In the genomic region with DNA sequence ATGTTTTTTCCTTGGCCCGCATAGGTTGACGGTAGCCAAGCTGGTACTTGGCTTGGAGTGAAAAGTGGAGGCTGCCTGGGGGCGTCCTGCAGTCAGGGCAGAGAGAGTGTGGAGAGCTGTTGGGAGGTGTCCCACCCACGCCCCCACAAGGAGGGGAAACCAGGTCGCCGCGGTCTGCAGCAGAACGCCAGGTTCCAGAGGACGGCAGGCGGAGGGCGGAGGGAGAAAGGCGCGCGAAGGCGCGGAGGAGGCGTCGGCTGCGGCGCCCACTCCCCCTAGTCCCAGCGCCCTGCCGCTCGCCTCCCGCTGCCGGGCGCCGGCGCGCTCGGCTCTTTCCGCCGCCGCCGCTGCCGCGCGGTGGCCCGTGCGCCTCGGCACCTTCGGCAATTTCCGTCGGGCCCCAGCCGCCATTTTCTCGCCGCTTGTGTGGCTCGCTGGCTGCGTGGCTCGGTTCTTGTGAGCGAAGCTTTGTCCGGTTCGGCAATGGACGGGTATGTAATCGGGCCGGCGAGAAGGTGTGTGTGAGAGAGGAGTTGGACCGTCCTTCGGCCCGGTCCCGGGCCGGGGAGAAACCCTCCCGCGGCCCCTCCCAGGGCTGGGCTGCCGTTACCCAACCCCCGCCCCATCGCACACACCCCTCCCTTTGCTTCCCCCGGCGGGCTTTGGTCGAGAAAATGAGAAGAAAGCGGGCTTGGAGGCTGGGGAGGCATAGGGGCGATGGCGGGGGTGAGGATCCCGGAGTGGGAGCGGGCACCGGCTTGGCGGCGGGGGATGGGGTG, we compare ENCODE assay signal across 1 cellular context.
A peak's percentile ranks its signal among the peaks of the same experiment; 100 is the strongest.
TF ChIP-seq lines count a peak whose summit lies in the region.

TSS of gene PTBP2 (plus strand) at position 403 of the 779 bp plus-strand sequence. CDS start at position 484, 81 bp downstream.

TF ChIP-seq in K562, 482 proteins besides CTCF, POLR2A, EP300 and RAD21 (continued from another document and continues in another):
- no peak for TF ChIP-seq SAFB (IDR thresholded peaks at IDR 0.05; ENCODE audit: borderline replicate concordance, low read depth, low read length)
- no peak for TF ChIP-seq SPI1 (IDR thresholded peaks at IDR 0.05; ENCODE audit: borderline replicate concordance, low read depth, low read length)
- TF ChIP-seq CREB3L1 (IDR thresholded peaks at IDR 0.05; ENCODE audit: borderline replicate concordance, low read depth): no peak; the same call in 1 of the 2 replicates
- no peak for TF ChIP-seq MAFG (tag; conservative IDR thresholded peaks at IDR 0.05)
- TF ChIP-seq ZNF408 (CRISPR knock-in tag; IDR thresholded peaks at IDR 0.05; ENCODE audit: low read depth): no peak
- peak; percentile 67 for TF ChIP-seq POLR2AphosphoS5 (IDR thresholded peaks at IDR 0.05; ENCODE audit: control insufficient read depth, insufficient read depth, low read depth, low read length)
- no peak for TF ChIP-seq NFATC3 (IDR thresholded peaks at IDR 0.05)
- no peak for TF ChIP-seq RBM14 (IDR thresholded peaks at IDR 0.05; ENCODE audit: borderline replicate concordance, insufficient read depth, low read depth, low read length)
- TF ChIP-seq RREB1 (CRISPR knock-in tag; IDR thresholded peaks at IDR 0.05): no peak
- TF ChIP-seq, protein P1, sequence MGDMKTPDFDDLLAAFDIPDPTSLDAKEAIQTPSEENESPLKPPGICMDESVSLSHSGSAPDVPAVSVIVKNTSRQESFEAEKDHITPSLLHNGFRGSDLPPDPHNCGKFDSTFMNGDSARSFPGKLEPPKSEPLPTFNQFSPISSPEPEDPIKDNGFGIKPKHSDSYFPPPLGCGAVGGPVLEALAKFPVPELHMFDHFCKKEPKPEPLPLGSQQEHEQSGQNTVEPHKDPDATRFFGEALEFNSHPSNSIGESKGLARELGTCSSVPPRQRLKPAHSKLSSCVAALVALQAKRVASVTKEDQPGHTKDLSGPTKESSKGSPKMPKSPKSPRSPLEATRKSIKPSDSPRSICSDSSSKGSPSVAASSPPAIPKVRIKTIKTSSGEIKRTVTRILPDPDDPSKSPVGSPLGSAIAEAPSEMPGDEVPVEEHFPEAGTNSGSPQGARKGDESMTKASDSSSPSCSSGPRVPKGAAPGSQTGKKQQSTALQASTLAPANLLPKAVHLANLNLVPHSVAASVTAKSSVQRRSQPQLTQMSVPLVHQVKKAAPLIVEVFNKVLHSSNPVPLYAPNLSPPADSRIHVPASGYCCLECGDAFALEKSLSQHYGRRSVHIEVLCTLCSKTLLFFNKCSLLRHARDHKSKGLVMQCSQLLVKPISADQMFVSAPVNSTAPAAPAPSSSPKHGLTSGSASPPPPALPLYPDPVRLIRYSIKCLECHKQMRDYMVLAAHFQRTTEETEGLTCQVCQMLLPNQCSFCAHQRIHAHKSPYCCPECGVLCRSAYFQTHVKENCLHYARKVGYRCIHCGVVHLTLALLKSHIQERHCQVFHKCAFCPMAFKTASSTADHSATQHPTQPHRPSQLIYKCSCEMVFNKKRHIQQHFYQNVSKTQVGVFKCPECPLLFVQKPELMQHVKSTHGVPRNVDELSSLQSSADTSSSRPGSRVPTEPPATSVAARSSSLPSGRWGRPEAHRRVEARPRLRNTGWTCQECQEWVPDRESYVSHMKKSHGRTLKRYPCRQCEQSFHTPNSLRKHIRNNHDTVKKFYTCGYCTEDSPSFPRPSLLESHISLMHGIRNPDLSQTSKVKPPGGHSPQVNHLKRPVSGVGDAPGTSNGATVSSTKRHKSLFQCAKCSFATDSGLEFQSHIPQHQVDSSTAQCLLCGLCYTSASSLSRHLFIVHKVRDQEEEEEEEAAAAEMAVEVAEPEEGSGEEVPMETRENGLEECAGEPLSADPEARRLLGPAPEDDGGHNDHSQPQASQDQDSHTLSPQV (IDR thresholded peaks at IDR 0.05): no peak; the same call in 1 of the 2 replicates
- TF ChIP-seq FOXA3 (CRISPR knock-in tag; conservative IDR thresholded peaks at IDR 0.05 in 1 of 2, IDR thresholded peaks at IDR 0.05 in 1 of 2): no peak
- TF ChIP-seq ZNF3 (CRISPR knock-in tag; IDR thresholded peaks at IDR 0.05): no peak
- no peak for TF ChIP-seq ZNF280B (CRISPR knock-in tag; IDR thresholded peaks at IDR 0.05)
- TF ChIP-seq EWSR1 (IDR thresholded peaks at IDR 0.05; ENCODE audit: borderline replicate concordance, low read depth, partially characterized antibody): no peak
- no peak for TF ChIP-seq ZNF507 (tag; conservative IDR thresholded peaks at IDR 0.05)
- TF ChIP-seq, protein P2, sequence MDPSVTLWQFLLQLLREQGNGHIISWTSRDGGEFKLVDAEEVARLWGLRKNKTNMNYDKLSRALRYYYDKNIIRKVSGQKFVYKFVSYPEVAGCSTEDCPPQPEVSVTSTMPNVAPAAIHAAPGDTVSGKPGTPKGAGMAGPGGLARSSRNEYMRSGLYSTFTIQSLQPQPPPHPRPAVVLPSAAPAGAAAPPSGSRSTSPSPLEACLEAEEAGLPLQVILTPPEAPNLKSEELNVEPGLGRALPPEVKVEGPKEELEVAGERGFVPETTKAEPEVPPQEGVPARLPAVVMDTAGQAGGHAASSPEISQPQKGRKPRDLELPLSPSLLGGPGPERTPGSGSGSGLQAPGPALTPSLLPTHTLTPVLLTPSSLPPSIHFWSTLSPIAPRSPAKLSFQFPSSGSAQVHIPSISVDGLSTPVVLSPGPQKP (CRISPR knock-in tag; IDR thresholded peaks at IDR 0.05): no peak
- peak; percentile 70; the same call in 1 of the 2 replicates for TF ChIP-seq GATAD2A (IDR thresholded peaks at IDR 0.05)
- no peak for TF ChIP-seq HDAC8 (tag; IDR thresholded peaks at IDR 0.05)
- TF ChIP-seq MEF2A (IDR thresholded peaks at IDR 0.05; ENCODE audit: control insufficient read depth, low read depth, low read length): no peak
- no peak for TF ChIP-seq ZBTB5 (IDR thresholded peaks at IDR 0.05)
- TF ChIP-seq SMAD4 (CRISPR knock-in tag; conservative IDR thresholded peaks at IDR 0.05): 0 out of 2 replicates have a peak, but pooled peaks have one; percentile 48
- no peak for TF ChIP-seq PRPF4 (IDR thresholded peaks at IDR 0.05; ENCODE audit: insufficient read depth, low read depth, low read length, poor library complexity, severe bottlenecking)
- no peak for TF ChIP-seq HOXB6 (CRISPR knock-in tag; IDR thresholded peaks at IDR 0.05; ENCODE audit: borderline replicate concordance)
- peak; percentile 29; the same call in 1 of the 2 replicates for TF ChIP-seq POLR2H (tag; IDR thresholded peaks at IDR 0.05; ENCODE audit: low read depth)
- no peak for TF ChIP-seq HSF4 (CRISPR knock-in tag; IDR thresholded peaks at IDR 0.05; ENCODE audit: borderline replicate concordance)
- peak; percentile 28; the same call in 1 of the 2 replicates for TF ChIP-seq SIN3B (IDR thresholded peaks at IDR 0.05; ENCODE audit: low read depth)
- TF ChIP-seq MXD1 (CRISPR knock-in tag; IDR thresholded peaks at IDR 0.05; ENCODE audit: borderline replicate concordance, poor library complexity, severe bottlenecking): no peak
- no peak for TF ChIP-seq STAT5A (IDR thresholded peaks at IDR 0.05; ENCODE audit: borderline replicate concordance, low read length)
- no peak for TF ChIP-seq HNRNPH1 (optimal IDR thresholded peaks at IDR 0.05; ENCODE audit: low read depth, low read length)
- no peak for TF ChIP-seq ZNF212 (CRISPR knock-in tag; IDR thresholded peaks at IDR 0.05)
- peak; percentile 46; the same call in 1 of the 2 replicates for TF ChIP-seq MTA3 (IDR thresholded peaks at IDR 0.05; ENCODE audit: borderline replicate concordance)
- no peak for TF ChIP-seq DIDO1 (tag; IDR thresholded peaks at IDR 0.05; ENCODE audit: low read depth)
- no peak for TF ChIP-seq RBM22 (IDR thresholded peaks at IDR 0.05; ENCODE audit: low read depth, low read length, poor library complexity, severe bottlenecking)
- TF ChIP-seq ZNF79 (CRISPR knock-in tag; IDR thresholded peaks at IDR 0.05; ENCODE audit: low read depth): no peak
- TF ChIP-seq, protein P3, sequence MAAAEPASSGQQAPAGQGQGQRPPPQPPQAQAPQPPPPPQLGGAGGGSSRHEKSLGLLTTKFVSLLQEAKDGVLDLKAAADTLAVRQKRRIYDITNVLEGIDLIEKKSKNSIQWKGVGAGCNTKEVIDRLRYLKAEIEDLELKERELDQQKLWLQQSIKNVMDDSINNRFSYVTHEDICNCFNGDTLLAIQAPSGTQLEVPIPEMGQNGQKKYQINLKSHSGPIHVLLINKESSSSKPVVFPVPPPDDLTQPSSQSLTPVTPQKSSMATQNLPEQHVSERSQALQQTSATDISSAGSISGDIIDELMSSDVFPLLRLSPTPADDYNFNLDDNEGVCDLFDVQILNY (CRISPR knock-in tag; IDR thresholded peaks at IDR 0.05): no peak
- no peak for TF ChIP-seq ZNF699 (CRISPR knock-in tag; IDR thresholded peaks at IDR 0.05; ENCODE audit: insufficient replicate concordance)
